Comparison of ENCODE assay signal across 8 cellular contexts in genomic region chr2:636649-637405, GRCh38. TPM values are rescaled to one million over a fixed set of nuclear protein-coding genes. Genes with fewer than 3 reads are reported as not detected.
A peak's percentile ranks its signal among the peaks of the same experiment; 100 is the strongest.
DNase-seq lines count a peak whose midpoint lies in the region; ATAC-seq, FAIRE-seq and TF ChIP-seq lines count a peak whose summit lies in the region.

No MANE protein-coding gene starts in this region.

- H3K4me1 Mint-ChIP-seq in CD4-positive, CD25-positive, alpha-beta regulatory T cell: peaks cover 0 to 5% (median 4%) of the 10 kb centered on the region in 4 donors

- in situ Hi-C loops in HepG2 (cut with HindIII; ENCODE audit: extremely low pct_ligation_motif_present, low pct_unique_long_range_greater_than_20kb): loop anchor here (5.0 kb wide), 2 partner anchors 105 to 345 kb away; no protein-coding TSS in a partner anchor

- H3K4me3 ChIP-seq in CD4-positive, CD25-positive, alpha-beta regulatory T cell (ENCODE audit: low read depth, low read length): no peak overlapping the region
- H3K4me3 ChIP-seq in choroid plexus epithelial cell (ENCODE audit: low read depth, low read length) (peak overlapping the region; percentile 44), HepG2 (replicated peaks in 1 of 3; ENCODE audit: insufficient read depth in 1 of 3, low read depth in 2 of 3, low read length in 3 of 3) (no peak overlapping the region)

- H3K36me3 Mint-ChIP-seq in CD4-positive, CD25-positive, alpha-beta regulatory T cell: no peaks in the 10 kb centered on the region

- no peaks in the 10 kb centered on the region for H3K79me2 ChIP-seq in HepG2 (ENCODE audit: insufficient read depth, low read length)

- peak overlapping the region; percentile 53 to 80 (median 75) for H3K27ac Mint-ChIP-seq in CD4-positive, CD25-positive, alpha-beta regulatory T cell

- DNase-seq in CD4-positive, CD25-positive, alpha-beta regulatory T cell: peak; percentile 29 to 53 (median 36)
- peak; percentile 40 for DNase-seq in NCI-H1048 (lab: John Stamatoyannopoulos, UW)
- DNase-seq in choroid plexus epithelial cell (ENCODE audit: low read depth): peak; percentile 72
- DNase-seq in HepG2 (ENCODE audit: low spot score): peak; percentile 49
- peak; percentile 58 for DNase-seq in stimulated activated CD4-positive, alpha-beta T cell treated with anti-CD3 and anti-CD28 coated beads, Interleukin-4, amount 100 ng/mL, for 1 hour

- peak; percentile 66 for TF ChIP-seq RAD21 in HepG2 (CRISPR knock-in tag; IDR thresholded peaks at IDR 0.05)

- POLR2A ChIA-PET in HepG2 (lab: Yijun Ruan, JAX): no interaction called here

- no peaks in the 10 kb centered on the region for H3K36me3 ChIP-seq in CD4-positive, CD25-positive, alpha-beta regulatory T cell (ENCODE audit: control insufficient read depth, insufficient read depth, low read length)
- H3K36me3 ChIP-seq in HepG2 (replicated peaks in 1 of 2; ENCODE audit: control insufficient read depth in 1 of 2, insufficient read depth in 2 of 2, low read length in 2 of 2): no peaks in the 10 kb centered on the region

- H3K9me3 Mint-ChIP-seq in CD4-positive, CD25-positive, alpha-beta regulatory T cell: no peaks in the 10 kb centered on the region

- ATAC-seq in CD4-positive, CD25-positive, alpha-beta regulatory T cell (ENCODE audit: low read depth in 2 of 2): peak; percentile 43 to 56
- peak; percentile 52 for ATAC-seq in GM21360 (IDR thresholded peaks at IDR 0.05; ENCODE audit: unreplicated experiment)
- ATAC-seq in activated CD4-positive, CD25-positive, alpha-beta regulatory T cell treated with anti-CD3 and anti-CD28 coated beads, Interleukin-2, amount 50 U/mL, for 24 hours: peak; percentile 55 to 65
- ATAC-seq in HepG2: peak; percentile 80
- ATAC-seq in GM19452 (IDR thresholded peaks at IDR 0.05; ENCODE audit: unreplicated experiment): no peak

- TF ChIP-seq EP300 in HepG2 (IDR thresholded peaks at IDR 0.05; ENCODE audit: low read depth in 2 of 2, low read length in 2 of 2) (no peak), HepG2 (CRISPR knock-in tag; IDR thresholded peaks at IDR 0.05; ENCODE audit: borderline replicate concordance) (no peak)

- H3K27ac ChIP-seq in CD4-positive, CD25-positive, alpha-beta regulatory T cell (ENCODE audit: insufficient read depth, low read length, poor library complexity, severe bottlenecking): no peak overlapping the region
- H3K27ac ChIP-seq in HepG2 (ENCODE audit: extremely low read length, insufficient read depth, low read length): no peak overlapping the region

- H3K4me1 ChIP-seq in CD4-positive, CD25-positive, alpha-beta regulatory T cell (ENCODE audit: control insufficient read depth, insufficient read depth, low read length, poor library complexity, severe bottlenecking): peaks cover 3% of the 10 kb centered on the region
- H3K4me1 ChIP-seq in HepG2 (ENCODE audit: insufficient read depth, low read length): no peaks in the 10 kb centered on the region

- H2AFZ ChIP-seq in HepG2 (ENCODE audit: low read length): no peak overlapping the region

- CTCF ChIA-PET in HepG2 (lab: Yijun Ruan, JAX; ENCODE audit: low intra/inter-chr PET ratio, low total read pairs): interaction anchor here (1.1 to 2.1 kb wide), 4 partner anchors 107 to 619 kb away, joined by 3 to 7 read pairs (median 4); no protein-coding TSS in a partner anchor

- H3K27me3 ChIP-seq in CD4-positive, CD25-positive, alpha-beta regulatory T cell (ENCODE audit: control insufficient read depth, insufficient read depth, low read length): peaks cover 2% of the 10 kb centered on the region
- H3K27me3 ChIP-seq in HepG2 (ENCODE audit: control insufficient read depth in 1 of 2, insufficient read depth in 2 of 2, low read length in 2 of 2): peaks cover 2 to 21% of the 10 kb centered on the region in 2 experiments; a peak in 3 of 5 replicates

- no peaks in the 10 kb centered on the region for H4K20me1 ChIP-seq in HepG2 (ENCODE audit: insufficient read depth, low read length)

- no peak overlapping the region for H3K4me2 ChIP-seq in HepG2 (ENCODE audit: low read depth, low read length)

- peaks cover 0 to 3% of the 10 kb centered on the region in 2 experiments for H3K9me3 ChIP-seq in CD4-positive, CD25-positive, alpha-beta regulatory T cell (ENCODE audit: control insufficient read depth in 2 of 2, low read length in 2 of 2)
- H3K9me3 ChIP-seq in HepG2 (ENCODE audit: low read length): no peaks in the 10 kb centered on the region

- no TSS peak for BruUV-seq in HepG2 (replicated peaks; lab: Mats Ljungman, UMichigan)

- 63% methylated on average over 51 of the region's 56 CpGs for WGBS in HepG2 (ENCODE audit: low lambda C conversion rate)

- peak overlapping the region; percentile 44 to 86 (median 74) for H3K4me3 Mint-ChIP-seq in CD4-positive, CD25-positive, alpha-beta regulatory T cell

- H3K27me3 Mint-ChIP-seq in CD4-positive, CD25-positive, alpha-beta regulatory T cell: peaks cover 5% of the 10 kb centered on the region

- FAIRE-seq in HepG2 (lab: Jason Lieb, UNC): peak; percentile 81

- TF ChIP-seq CTCF in choroid plexus epithelial cell (conservative IDR thresholded peaks at IDR 0.05; ENCODE audit: low read depth, low read length) (peak; percentile 89), HepG2 (CRISPR knock-in tag; IDR thresholded peaks at IDR 0.05) (peak; percentile 89)

- intact Hi-C loops in HepG2 (cut with micrococcal nuclease; ENCODE audit: unreplicated experiment): loop anchor here (1.0 to 2.0 kb wide), 2 partner anchors 108 to 346 kb away; no protein-coding TSS in a partner anchor

- TF ChIP-seq POLR2A in HepG2 (IDR thresholded peaks at IDR 0.05; ENCODE audit: insufficient read depth in 1 of 2, low read depth in 2 of 2, low read length in 2 of 2): no peak

- H3K9ac ChIP-seq in HepG2 (ENCODE audit: insufficient read depth, low read depth, low read length): no peak overlapping the region

TF ChIP-seq in HepG2, 621 proteins besides CTCF, POLR2A, EP300 and RAD21 (continues in another document):
- TF ChIP-seq MLLT10 (CRISPR knock-in tag; IDR thresholded peaks at IDR 0.05) (no peak), ZSCAN31 (CRISPR knock-in tag; IDR thresholded peaks at IDR 0.05; ENCODE audit: low read depth) (0 out of 2 replicates have a peak, but pooled peaks have one; percentile 21), ZNF576 (CRISPR knock-in tag; IDR thresholded peaks at IDR 0.05) (0 out of 2 replicates have a peak, but pooled peaks have one; percentile 70)

RNA-seq across cellular contexts. Expression of gene TMEM18, which starts 40.4 kb away (rescaled TPM):
- total RNA-seq in CD4-positive, CD25-positive, alpha-beta regulatory T cell: 26.9 TPM
- polyA plus RNA-seq in CD4-positive, CD25-positive, alpha-beta regulatory T cell: 10 to 100 TPM; 22.9 to 45.5 (median 29.4) TPM
- total RNA-seq in HepG2 (2016; rRNA removed; fragmentation: Illumina TruSeq; extraction: Trizol): 39.7 and 45.9 TPM in 2 replicates
- total RNA-seq in HepG2 (2016; cell fraction: cytosol; rRNA removed; fragmentation: Illumina TruSeq; extraction: Trizol; ENCODE audit: low read depth): 26.8 and 30.8 TPM in 2 replicates
- total RNA-seq in HepG2 (2016; cell fraction: insoluble cytoplasmic fraction; rRNA removed; fragmentation: Illumina TruSeq; extraction: Trizol): 36.9 and 47.1 TPM in 2 replicates
- 43.7 and 45.0 TPM in 2 replicates for total RNA-seq in HepG2 (2016; cell fraction: membrane; rRNA removed; fragmentation: Illumina TruSeq; extraction: Trizol)
- 27.3 and 30.5 TPM in 2 replicates for total RNA-seq in HepG2 (2016; cell fraction: nucleus; rRNA removed; fragmentation: Illumina TruSeq; extraction: Trizol)
- polyA plus RNA-seq in HepG2 (2011; rRNA removed): 32.1 and 49.4 TPM in 2 replicates
- polyA plus RNA-seq in HepG2 (2011; cell fraction: cytosol; rRNA removed): 33.5 and 39.5 TPM in 2 replicates
- polyA plus RNA-seq in HepG2 (2011; cell fraction: nucleus; rRNA removed): 29.6 and 38.2 TPM in 2 replicates
- 36.5 and 48.1 TPM in 2 replicates for polyA plus RNA-seq in HepG2 (2012)
- polyA plus RNA-seq in HepG2 (2016; cell fraction: cytosol; fragmentation: Illumina TruSeq; extraction: Trizol; ENCODE audit: low read depth): 37.2 and 42.5 TPM in 2 replicates
- polyA plus RNA-seq in HepG2 (2016; cell fraction: insoluble cytoplasmic fraction; fragmentation: Illumina TruSeq; extraction: Trizol; ENCODE audit: low read depth): 36.2 and 38.9 TPM in 2 replicates
- 38.3 and 46.2 TPM in 2 replicates for polyA plus RNA-seq in HepG2 (2016; cell fraction: membrane; fragmentation: Illumina TruSeq; extraction: Trizol; ENCODE audit: low read depth)
- polyA plus RNA-seq in HepG2 (2016; cell fraction: nucleus; fragmentation: Illumina TruSeq; extraction: Trizol; ENCODE audit: insufficient read depth, low read depth): 49.7 and 63.7 TPM in 2 replicates
- polyA minus RNA-seq in HepG2 (2011; rRNA and poly(A)+ RNA removed; ENCODE audit: low replicate concordance): 19.9 and 51.6 TPM in 2 replicates
- polyA minus RNA-seq in HepG2 (2011; cell fraction: cytosol; rRNA and poly(A)+ RNA removed): 14.5 and 14.9 TPM in 2 replicates
- 39.4 and 50.0 TPM in 2 replicates for polyA minus RNA-seq in HepG2 (2011; cell fraction: nucleus; rRNA and poly(A)+ RNA removed)
